In genomic region chr3:195899701-195900425, GRCh38 we compare ENCODE assay signal across 12 cellular contexts. TPM values are rescaled to one million over a fixed set of nuclear protein-coding genes. Genes with fewer than 3 reads are reported as not detected.
DNase-seq lines count a peak whose midpoint lies in the region; TF ChIP-seq lines count a peak whose summit lies in the region.
"Had no signal": no experiment of that assay in that cellular context is flagged by ENCODE, and none has a peak within 500 bp of the region (broad histone marks: within the 10 kb centered on the region; RNA-seq: fewer than 3 reads in every experiment).

No MANE protein-coding gene starts in this region.

- H3K27me3 ChIP-seq in CD4-positive, alpha-beta memory T cell (ENCODE audit: insufficient read depth, low read length), result no peaks in the 10 kb centered on the region
- H3K27me3 ChIP-seq in OCI-LY1 (ENCODE audit: insufficient read depth, low read length) (no peaks in the 10 kb centered on the region), neutrophil (no peaks in the 10 kb centered on the region), HAP-1 (ENCODE audit: low read depth) (no peaks in the 10 kb centered on the region)
- H3K27me3 ChIP-seq: esophagus squamous epithelium, ovary, tibial artery had no signal

- peak overlapping the region; percentile 38; the same call in 1 of the 2 replicates for H3K9ac ChIP-seq in OCI-LY1 (ENCODE audit: low read length)

- no peaks in the 10 kb centered on the region for H3F3A ChIP-seq in OCI-LY1 (ENCODE audit: insufficient read depth, low read length)

- H3K9me3 Mint-ChIP-seq in CD4-positive, alpha-beta memory T cell, result no peaks in the 10 kb centered on the region
- no peaks in the 10 kb centered on the region for H3K9me3 Mint-ChIP-seq in chondrocyte (ENCODE audit: low read depth)

- CTCF ChIA-PET in CD4-positive, alpha-beta memory T cell (lab: Charles Lee; ENCODE audit: partially characterized antibody), result interaction anchor here (0.9 to 16.3 kb wide), 3 partner anchors 12 to 51 kb away, joined by 3 to 479 read pairs (median 5); partner anchors contain the start of gene TNK2
- CTCF ChIA-PET in GM10248 (lab: Yijun Ruan, JAX), result interaction anchor here (1.2 to 4.1 kb wide), 5 partner anchors 11 to 50 kb away, joined by 3 to 40 read pairs (median 8); no protein-coding TSS in a partner anchor

- POLR2A ChIA-PET in CD4-positive, alpha-beta memory T cell (lab: Charles Lee; ENCODE audit: partially characterized antibody), result interaction anchor here (1.0 to 9.0 kb wide), 4 partner anchors 7 to 12 kb away, joined by 5 to 245 read pairs (median 10); partner anchors contain the start of gene TNK2
- POLR2A ChIA-PET in GM10248 (lab: Yijun Ruan, JAX), result interaction anchor here (0.7 kb wide), 1 partner anchor 1105 kb away, joined by 3 read pairs; no protein-coding TSS in a partner anchor

- no peaks in the 10 kb centered on the region for H3K9me2 ChIP-seq in OCI-LY1 (ENCODE audit: low read depth, low read length)

- no peaks in the 10 kb centered on the region for H3K27me3 Mint-ChIP-seq in CD4-positive, alpha-beta memory T cell
- H3K27me3 Mint-ChIP-seq in chondrocyte (ENCODE audit: low read depth), result no peaks in the 10 kb centered on the region

- peak overlapping the region; percentile 59 for H3K4me2 ChIP-seq in OCI-LY1 (ENCODE audit: low read length)

- intact Hi-C loops in CD4-positive, alpha-beta memory T cell (cut with micrococcal nuclease), result no loop called here

- no peak for DNase-seq in CD4-positive, alpha-beta memory T cell
- DNase-seq in chondrocyte (ENCODE audit: low spot score) (peak; percentile 73), pons (ENCODE audit: low spot score) (no peak), NCI-H2029 treated with DMSO at 0.1 percent for 48 hours (lab: John Stamatoyannopoulos, UW) (no peak), GM10248 (ENCODE audit: extremely low spot score) (no peak), HAP-1 (ENCODE audit: low spot score in 2 of 2) (no peak)

- H4K20me1 ChIP-seq in OCI-LY1 (ENCODE audit: insufficient read depth, low read length), result no peaks in the 10 kb centered on the region

- peaks cover 45% of the 10 kb centered on the region for H3K79me2 ChIP-seq in OCI-LY1 (ENCODE audit: insufficient read depth, low read length)

- in situ Hi-C loops in HAP-1 (cut with MboI; ENCODE audit: low sequenced_read_pairs), result no loop called here

- H3K9me3 ChIP-seq in CD4-positive, alpha-beta memory T cell (ENCODE audit: control insufficient read depth in 1 of 2, low read length in 2 of 2), result no peaks in the 10 kb centered on the region
- H3K9me3 ChIP-seq in OCI-LY1 (ENCODE audit: low read length) (no peaks in the 10 kb centered on the region), neutrophil (no peaks in the 10 kb centered on the region), HAP-1 (no peaks in the 10 kb centered on the region)
- H3K9me3 ChIP-seq: esophagus squamous epithelium, ovary, tibial artery had no signal

- H3K27ac Mint-ChIP-seq in CD4-positive, alpha-beta memory T cell, result peak overlapping the region in 6 of 7 donors; percentile 22 to 83 (median 74)
- H3K27ac Mint-ChIP-seq in chondrocyte (ENCODE audit: unreplicated experiment), result peak overlapping the region; percentile 88

- H3K4me3 Mint-ChIP-seq in CD4-positive, alpha-beta memory T cell, result peak overlapping the region in 5 of 8 donors; percentile 28 to 72 (median 52)
- H3K4me3 Mint-ChIP-seq in chondrocyte (ENCODE audit: unreplicated experiment), result no peak overlapping the region

- H3K36me3 Mint-ChIP-seq in CD4-positive, alpha-beta memory T cell, result peaks cover 0 to 9% of the 10 kb centered on the region in 2 donors
- no peaks in the 10 kb centered on the region for H3K36me3 Mint-ChIP-seq in chondrocyte (ENCODE audit: low read depth)

- no peak for TF ChIP-seq CTCF in OCI-LY1 (IDR thresholded peaks at IDR 0.05; ENCODE audit: low read length)
- no peak for TF ChIP-seq CTCF in chondrocyte (IDR thresholded peaks at IDR 0.05)
- TF ChIP-seq CTCF in neutrophil (IDR thresholded peaks at IDR 0.05), result no peak
- TF ChIP-seq CTCF in GM10248 (IDR thresholded peaks at IDR 0.05; ENCODE audit: control extremely low read depth, extremely low read depth, low read depth, missing control alignments), result no peak

- no peak overlapping the region for H3K4me3 ChIP-seq in CD4-positive, alpha-beta memory T cell (ENCODE audit: low read length in 2 of 2)
- H3K4me3 ChIP-seq in OCI-LY1 (ENCODE audit: low read depth, low read length, poor library complexity, severe bottlenecking), result peak overlapping the region; percentile 25
- H3K4me3 ChIP-seq in neutrophil (ENCODE audit: low read depth in 1 of 2, low read length in 1 of 2), result peak overlapping the region; percentile 51 to 59
- H3K4me3 ChIP-seq in HAP-1, result no peak overlapping the region
- H3K4me3 ChIP-seq: esophagus squamous epithelium, ovary, SK-N-MC, tibial artery had no signal

- H3K4me1 Mint-ChIP-seq in CD4-positive, alpha-beta memory T cell, result peaks cover 46 to 76% (median 65%) of the 10 kb centered on the region in 4 donors
- peaks cover 54% of the 10 kb centered on the region for H3K4me1 Mint-ChIP-seq in chondrocyte (ENCODE audit: low read depth)

- H2AFZ ChIP-seq in OCI-LY1 (ENCODE audit: low read length), result no peak overlapping the region

- H3K4me1 ChIP-seq in CD4-positive, alpha-beta memory T cell (ENCODE audit: insufficient read depth, low read length), result peaks cover 66% of the 10 kb centered on the region
- H3K4me1 ChIP-seq in OCI-LY1 (ENCODE audit: insufficient read depth, low read length, severe bottlenecking), result peaks cover 84% of the 10 kb centered on the region
- peaks cover 92% of the 10 kb centered on the region in 2 experiments for H3K4me1 ChIP-seq in neutrophil (ENCODE audit: control insufficient read depth in 1 of 2, insufficient read depth in 1 of 2, low read depth in 1 of 2, low read length in 1 of 2)
- H3K4me1 ChIP-seq in HAP-1, result peaks cover 15% of the 10 kb centered on the region

- no peaks in the 10 kb centered on the region for H3K36me3 ChIP-seq in CD4-positive, alpha-beta memory T cell (ENCODE audit: insufficient read depth, low read length)
- H3K36me3 ChIP-seq in OCI-LY1 (ENCODE audit: insufficient read depth, low read length), result no peaks in the 10 kb centered on the region
- no peaks in the 10 kb centered on the region for H3K36me3 ChIP-seq in neutrophil
- H3K36me3 ChIP-seq in HAP-1 (replicated peaks), result no peaks in the 10 kb centered on the region
- H3K36me3 ChIP-seq: ovary, tibial artery had no signal

- no peak overlapping the region for H3K27ac ChIP-seq in CD4-positive, alpha-beta memory T cell (ENCODE audit: low read depth, low read length)
- peak overlapping the region; percentile 85 for H3K27ac ChIP-seq in OCI-LY1 (ENCODE audit: low read depth, low read length, poor library complexity, severe bottlenecking)
- H3K27ac ChIP-seq in neutrophil, result peak overlapping the region; percentile 94
- H3K27ac ChIP-seq: ovary, SK-N-MC, tibial artery had no signal

RNA-seq across cellular contexts. Expression of gene TNK2, which starts 8.5 kb away (rescaled TPM):
- total RNA-seq in CD4-positive, alpha-beta memory T cell, result 100 to 1,000 TPM; 136 to 164 TPM
- polyA plus RNA-seq in CD4-positive, alpha-beta memory T cell, result 1 to 10 TPM in 1 of 2 donors, under 1 TPM in 1; 0.18 to 3.4 TPM
- total RNA-seq in chondrocyte, result 35.5 to 39.8 TPM (median 38.6 TPM) in 3 replicates

Comparison
In these comparisons a context has a peak if more than half of its experiments do, and no peak if none do; other contexts are left out.
1. H3K4me3 ChIP-seq: peak in OCI-LY1 (single experiment) and neutrophil (2 of 2); none in CD4-positive, alpha-beta memory T cell (0 of 2) and HAP-1 (single experiment).